Comparison of ENCODE assay signal across 8 cellular contexts in genomic region chr5:172777381-172778222, GRCh38. TPM values are rescaled to one million over a fixed set of nuclear protein-coding genes. Genes with fewer than 3 reads are reported as not detected.
A peak's percentile ranks its signal among the peaks of the same experiment; 100 is the strongest.
DNase-seq lines count a peak whose midpoint lies in the region; ATAC-seq and TF ChIP-seq lines count a peak whose summit lies in the region.

No MANE protein-coding gene starts in this region.

- no peaks in the 10 kb centered on the region for H3K9me3 Mint-ChIP-seq in naive thymus-derived CD8-positive, alpha-beta T cell
- H3K9me3 Mint-ChIP-seq in stimulated activated naive CD8-positive, alpha-beta T cell treated with anti-CD3 and anti-CD28 coated beads, Interleukin-15, Interleukin-2, amounts not matched to agents 100 ng/mL and 50 ng/mL, for 24 hours: no peaks in the 10 kb centered on the region

- H3K4me3 ChIP-seq in HEK293 (ENCODE audit: low read depth, low read length): no peak overlapping the region
- H3K4me3 ChIP-seq in dorsolateral prefrontal cortex: no peak overlapping the region

- no peaks in the 10 kb centered on the region for H3K27me3 ChIP-seq in dorsolateral prefrontal cortex

- TF ChIP-seq CTCF in HEK293 (tag by site-specific recombination; IDR thresholded peaks at IDR 0.05): no peak
- TF ChIP-seq CTCF in dorsolateral prefrontal cortex (IDR thresholded peaks at IDR 0.05 in 54 of 56, conservative IDR thresholded peaks at IDR 0.05 in 2 of 56; ENCODE audit: low read depth in 1 of 56, partially characterized antibody in 56 of 56): no peak

- no peaks in the 10 kb centered on the region for H3K4me1 ChIP-seq in HEK293 (ENCODE audit: control insufficient read depth, insufficient read depth, low read length)

- peaks cover 16 to 59% (median 35%) of the 10 kb centered on the region in 4 donors for H3K4me1 Mint-ChIP-seq in naive thymus-derived CD8-positive, alpha-beta T cell
- peaks cover 65% of the 10 kb centered on the region for H3K4me1 Mint-ChIP-seq in stimulated activated naive CD8-positive, alpha-beta T cell treated with anti-CD3 and anti-CD28 coated beads, Interleukin-15, Interleukin-2, amounts not matched to agents 100 ng/mL and 50 ng/mL, for 24 hours (ENCODE audit: low read depth)

- ATAC-seq in naive thymus-derived CD8-positive, alpha-beta T cell: peak; percentile 83 to 84

- H3K27ac Mint-ChIP-seq in naive thymus-derived CD8-positive, alpha-beta T cell: peak overlapping the region; percentile 88 to 99 (median 94)
- H3K27ac Mint-ChIP-seq in stimulated activated naive CD8-positive, alpha-beta T cell treated with anti-CD3 and anti-CD28 coated beads, Interleukin-15, Interleukin-2, amounts not matched to agents 100 ng/mL and 50 ng/mL, for 24 hours: peak overlapping the region; percentile 67

- CTCF ChIA-PET in HEK293 (lab: Yijun Ruan, JAX): interaction anchor here (0.8 to 3.0 kb wide), 3 partner anchors 61 to 154 kb away, joined by 3 to 11 read pairs (median 3); no protein-coding TSS in a partner anchor

- DNase-seq in MV-4-11 (lab: John Stamatoyannopoulos, UW) (peak; percentile 96), dorsolateral prefrontal cortex (peak in 5 of 10 donors; percentile 38 to 76 (median 66)), NCI-H2081 (lab: John Stamatoyannopoulos, UW) (no peak)
- DNase-seq in activated CD4-positive, alpha-beta T cell treated with anti-CD3 and anti-CD28 coated beads, Interleukin-2, amount 50 U/mL, for 48 hours: peak; percentile 86 to 91
- DNase-seq in naive thymus-derived CD8-positive, alpha-beta T cell: peak; percentile 64 to 92 (median 83)

- POLR2A ChIA-PET in HEK293 (lab: Yijun Ruan, JAX): interaction anchor here (0.7 to 1.9 kb wide), 8 partner anchors 8 to 592 kb away, joined by 3 to 13 read pairs (median 4); no protein-coding TSS in a partner anchor
- POLR2A ChIA-PET in naive thymus-derived CD8-positive, alpha-beta T cell (lab: Charles Lee): interaction anchor here (0.6 to 2.0 kb wide), 14 partner anchors 12 to 601 kb away, joined by 3 to 10 read pairs (median 4); partner anchors contain the start of genes ERGIC1 and RPL26L1

- H3K27ac ChIP-seq in HEK293 (ENCODE audit: extremely low read depth, low read depth, low read length): no peak overlapping the region
- H3K27ac ChIP-seq in dorsolateral prefrontal cortex: peak overlapping the region in 38 of 59 donors; percentile 2 to 81 (median 53)

- TF ChIP-seq POLR2A in GM15510 (IDR thresholded peaks at IDR 0.05; ENCODE audit: borderline replicate concordance, extremely low read depth, insufficient read length): peak; percentile 42

- no peaks in the 10 kb centered on the region for H3K36me3 ChIP-seq in HEK293 (ENCODE audit: control insufficient read depth in 2 of 2, insufficient read depth in 1 of 2, low read length in 2 of 2)

- H3K27me3 Mint-ChIP-seq in naive thymus-derived CD8-positive, alpha-beta T cell: no peaks in the 10 kb centered on the region
- no peaks in the 10 kb centered on the region for H3K27me3 Mint-ChIP-seq in stimulated activated naive CD8-positive, alpha-beta T cell treated with anti-CD3 and anti-CD28 coated beads, Interleukin-15, Interleukin-2, amounts not matched to agents 100 ng/mL and 50 ng/mL, for 24 hours

- peak overlapping the region; percentile 11 to 82 (median 68) for H3K4me3 Mint-ChIP-seq in naive thymus-derived CD8-positive, alpha-beta T cell
- H3K4me3 Mint-ChIP-seq in stimulated activated naive CD8-positive, alpha-beta T cell treated with anti-CD3 and anti-CD28 coated beads, Interleukin-15, Interleukin-2, amounts not matched to agents 100 ng/mL and 50 ng/mL, for 24 hours: peak overlapping the region; percentile 36

- H3K36me3 Mint-ChIP-seq in naive thymus-derived CD8-positive, alpha-beta T cell: peaks cover 0 to 3% (median 0%) of the 10 kb centered on the region in 3 donors
- no peaks in the 10 kb centered on the region for H3K36me3 Mint-ChIP-seq in stimulated activated naive CD8-positive, alpha-beta T cell treated with anti-CD3 and anti-CD28 coated beads, Interleukin-15, Interleukin-2, amounts not matched to agents 100 ng/mL and 50 ng/mL, for 24 hours (ENCODE audit: low read depth)

- intact Hi-C loops in dorsolateral prefrontal cortex (cut with DNase I): loop anchor here in 1 of 2 donors (10.0 kb wide), 1 partner anchor 127 kb away; no protein-coding TSS in a partner anchor

- no peaks in the 10 kb centered on the region for H3K9me3 ChIP-seq in HEK293 (ENCODE audit: control insufficient read depth, insufficient read depth, low read depth, low read length)

TF ChIP-seq in HEK293, 187 proteins besides CTCF, POLR2A, EP300 and RAD21 (continues in another document):
- TF ChIP-seq ZNF112 (tag by site-specific recombination; IDR thresholded peaks at IDR 0.05): no peak
- no peak for TF ChIP-seq ZNF561 (tag by site-specific recombination; IDR thresholded peaks at IDR 0.05; ENCODE audit: borderline replicate concordance)
- no peak for TF ChIP-seq ZBTB6 (tag by site-specific recombination; IDR thresholded peaks at IDR 0.05)
- TF ChIP-seq ZNF24 (tag by site-specific recombination; IDR thresholded peaks at IDR 0.05): no peak
- no peak for TF ChIP-seq ELK4 (IDR thresholded peaks at IDR 0.05; ENCODE audit: borderline replicate concordance, low read depth, low read length)
- TF ChIP-seq ZEB2 (tag by site-specific recombination; IDR thresholded peaks at IDR 0.05): peak; percentile 66
- TF ChIP-seq ZSCAN30 (tag by site-specific recombination; IDR thresholded peaks at IDR 0.05): no peak
- no peak for TF ChIP-seq ZNF560 (tag by site-specific recombination; IDR thresholded peaks at IDR 0.05; ENCODE audit: borderline replicate concordance)
- no peak for TF ChIP-seq ZNF221 (tag by site-specific recombination; IDR thresholded peaks at IDR 0.05; ENCODE audit: borderline replicate concordance)
- TF ChIP-seq BCL11A (tag by site-specific recombination; IDR thresholded peaks at IDR 0.05; ENCODE audit: low read depth): no peak
- no peak for TF ChIP-seq ZNF544 (tag by site-specific recombination; IDR thresholded peaks at IDR 0.05)
- TF ChIP-seq ZBTB8A (tag by site-specific recombination; IDR thresholded peaks at IDR 0.05): no peak
- TF ChIP-seq ZNF768 (tag by site-specific recombination; IDR thresholded peaks at IDR 0.05): peak; percentile 69; the same call in 1 of the 2 replicates
- no peak for TF ChIP-seq ZNF529 (tag by site-specific recombination; IDR thresholded peaks at IDR 0.05; ENCODE audit: insufficient replicate concordance)
- no peak for TF ChIP-seq ZNF2 (tag by site-specific recombination; IDR thresholded peaks at IDR 0.05)
- no peak for TF ChIP-seq BCL6B (tag by site-specific recombination; IDR thresholded peaks at IDR 0.05)
- TF ChIP-seq ZNF600 (tag by site-specific recombination; IDR thresholded peaks at IDR 0.05): 0 out of 2 replicates have a peak, but pooled peaks have one; percentile 8
- TF ChIP-seq ZNF654 (tag by site-specific recombination; IDR thresholded peaks at IDR 0.05; ENCODE audit: low read depth): no peak
- no peak for TF ChIP-seq PBX3 (CRISPR knock-in tag; IDR thresholded peaks at IDR 0.05)
- TF ChIP-seq ZBTB21 (tag by site-specific recombination; IDR thresholded peaks at IDR 0.05): no peak
- TF ChIP-seq ZNF48 (tag by site-specific recombination; IDR thresholded peaks at IDR 0.05): no peak

RNA-seq across cellular contexts. Expression of gene DUSP1, which starts 6.6 kb away (rescaled TPM):
- total RNA-seq in dorsolateral prefrontal cortex: 100 to 1,000 TPM in 26 of 120 experiments, 10 to 100 TPM in 94; 25.5 to 228 (median 63.6) TPM
- 10 to 100 TPM; 23.5 to 24.1 TPM for total RNA-seq in naive thymus-derived CD8-positive, alpha-beta T cell
- 100 to 1,000 TPM; 102 to 660 (median 258) TPM for polyA plus RNA-seq in naive thymus-derived CD8-positive, alpha-beta T cell

RNA-seq across cellular contexts. Expression of gene ERGIC1, which starts 56.4 kb away (rescaled TPM):
- total RNA-seq in dorsolateral prefrontal cortex: 100 to 1,000 TPM in 4 of 120 experiments, 10 to 100 TPM in 116; 48.4 to 109 (median 68.1) TPM
- 10 to 100 TPM; 68.0 to 74.4 TPM for total RNA-seq in naive thymus-derived CD8-positive, alpha-beta T cell
- 10 to 100 TPM; 18.4 to 23.8 (median 21.5) TPM for polyA plus RNA-seq in naive thymus-derived CD8-positive, alpha-beta T cell

Comparison
In these comparisons a context has a peak if more than half of its experiments do, and no peak if none do; other contexts are left out.
1. DNase-seq: peak in MV-4-11 (single experiment), activated CD4-positive, alpha-beta T cell treated with anti-CD3 and anti-CD28 coated beads, Interleukin-2, amount 50 U/mL, for 48 hours (2 of 2) and naive thymus-derived CD8-positive, alpha-beta T cell (10 of 10); none in NCI-H2081 (0 of 2).